16 cellular contexts compared by ENCODE assay signal in the genomic region with DNA sequence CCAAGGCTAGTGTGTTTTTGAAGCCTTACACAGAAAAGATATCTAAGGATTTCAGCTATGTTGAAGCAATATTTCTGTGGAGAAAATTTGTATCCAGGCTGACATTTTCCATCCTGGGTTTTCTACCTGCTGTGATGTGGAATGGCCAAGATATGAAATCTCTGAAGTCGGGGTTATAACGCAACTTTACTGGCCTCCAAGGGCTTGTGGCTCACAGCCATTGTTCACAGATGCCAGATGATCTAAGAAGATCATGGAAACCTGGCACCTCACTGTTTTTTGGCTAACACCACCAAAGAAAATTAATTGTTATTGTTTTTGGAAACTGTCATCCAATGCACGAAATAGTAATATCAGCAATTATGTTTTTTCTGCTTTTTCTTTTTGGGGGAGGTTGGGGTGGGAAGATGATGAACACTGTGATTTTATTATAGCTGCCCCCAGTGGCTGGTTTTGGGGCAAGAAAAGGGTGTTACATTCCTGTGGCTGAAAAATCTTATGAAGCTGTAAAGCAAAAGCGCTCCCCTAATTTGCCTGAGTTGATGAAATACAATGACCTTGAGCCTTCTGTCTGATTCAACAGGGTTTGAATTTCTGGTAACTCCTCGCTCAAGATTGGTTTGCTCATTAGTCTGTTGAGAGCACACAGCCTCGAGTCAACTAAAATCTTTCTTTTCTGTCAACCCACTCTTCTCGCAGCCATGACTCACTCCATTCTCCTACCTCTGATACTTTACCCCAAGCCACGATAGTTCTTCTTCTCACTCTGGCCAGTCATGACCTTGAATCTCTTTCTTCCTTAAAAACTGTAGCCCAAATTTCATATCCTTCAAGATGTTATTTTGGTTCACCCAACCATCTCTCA.
DNase-seq lines count a peak whose midpoint lies in the region; ATAC-seq and TF ChIP-seq lines count a peak whose summit lies in the region.
"Had no signal": no experiment of that assay in that cellular context is flagged by ENCODE, and none has a peak within 500 bp of the region (broad histone marks: within the 10 kb centered on the region; RNA-seq: fewer than 3 reads in every experiment).

No MANE protein-coding gene starts in this region.

- H3K36me3 Mint-ChIP-seq in nephron (ENCODE audit: low read depth) = no peaks in the 10 kb centered on the region
- H3K36me3 Mint-ChIP-seq in neural progenitor cell = no peaks in the 10 kb centered on the region
- H3K36me3 Mint-ChIP-seq: CD8-positive, alpha-beta T cell had no signal

- no peaks in the 10 kb centered on the region for H3K27me3 ChIP-seq in aorta (ENCODE audit: control insufficient read depth in 1 of 2, insufficient read depth in 2 of 2, low read length in 1 of 2)
- H3K27me3 ChIP-seq in neural progenitor cell = no peaks in the 10 kb centered on the region

- H3K27ac Mint-ChIP-seq in nephron (peak overlapping the region in 2 of 3 experiments; percentile 47 to 60), neural progenitor cell (no peak overlapping the region)
- H3K27ac Mint-ChIP-seq: CD8-positive, alpha-beta T cell; H9 had no signal

- no peaks in the 10 kb centered on the region for H4K20me1 ChIP-seq in neural progenitor cell (ENCODE audit: low read depth)

- WGBS in aorta, 2 donors = 65 to 72% methylated on average over 8 of the region's 8 CpGs

- H3K79me2 ChIP-seq in neural progenitor cell (ENCODE audit: low read depth) = no peaks in the 10 kb centered on the region

- no peak overlapping the region for H3K4me3 Mint-ChIP-seq in nephron
- H3K4me3 Mint-ChIP-seq in neural progenitor cell = no peak overlapping the region
- H3K4me3 Mint-ChIP-seq: CD8-positive, alpha-beta T cell; H9 had no signal

- H3K9me3 Mint-ChIP-seq in nephron (no peaks in the 10 kb centered on the region), neural progenitor cell (peaks cover 2% of the 10 kb centered on the region)
- H3K9me3 Mint-ChIP-seq: H9 had no signal

- DNase-seq in AG10803 (ENCODE audit: low read depth) (peak; percentile 15), astrocyte of the cerebellum (ENCODE audit: low read depth) (peak; percentile 55), aorta (no peak), neural progenitor cell (ENCODE audit: low spot score) (no peak)
- DNase-seq: ACHN; AML-193; Calu3; CD8-positive, alpha-beta T cell; DMS79 treated with DMSO at 0.1 percent for 48 hours; GF-D8; H9; IMR-90 had no signal

- H3F3A ChIP-seq in neural progenitor cell (ENCODE audit: low read depth) = no peaks in the 10 kb centered on the region

- H3K9me3 ChIP-seq in aorta (ENCODE audit: control insufficient read depth, low read length) (no peaks in the 10 kb centered on the region), neural progenitor cell (ENCODE audit: low read depth) (no peaks in the 10 kb centered on the region)

- intact Hi-C loops in aorta (cut with DNase I) = no loop called here

- TF ChIP-seq CTCF in AG10803 (conservative IDR thresholded peaks at IDR 0.05; ENCODE audit: low read length) (no peak), astrocyte of the cerebellum (IDR thresholded peaks at IDR 0.05; ENCODE audit: low read depth, low read length, missing control alignments) (no peak), nephron (IDR thresholded peaks at IDR 0.05; ENCODE audit: unreplicated experiment in 3 of 3) (no peak), neural progenitor cell (IDR thresholded peaks at IDR 0.05) (no peak)

- H3K4me1 ChIP-seq in aorta (ENCODE audit: control insufficient read depth in 1 of 2, insufficient read depth in 2 of 2, low read length in 2 of 2) = no peaks in the 10 kb centered on the region
- H3K4me1 ChIP-seq in neural progenitor cell = peaks cover 1% of the 10 kb centered on the region

- H3K9ac ChIP-seq in neural progenitor cell = no peak overlapping the region

- in situ Hi-C loops in astrocyte of the cerebellum (cut with HindIII; ENCODE audit: low sequenced_read_pairs) = no loop called here

- H3K27me3 Mint-ChIP-seq in nephron (ENCODE audit: low read depth) = no peaks in the 10 kb centered on the region
- no peaks in the 10 kb centered on the region for H3K27me3 Mint-ChIP-seq in neural progenitor cell (ENCODE audit: insufficient read depth, low read depth)

- ATAC-seq in aorta (ENCODE audit: low FRiP score) = peak; percentile 54
- ATAC-seq in GM21367 (IDR thresholded peaks at IDR 0.05; ENCODE audit: unreplicated experiment) = no peak
- ATAC-seq in HG02938 (IDR thresholded peaks at IDR 0.05; ENCODE audit: unreplicated experiment) = no peak
- ATAC-seq: CD8-positive, alpha-beta T cell; K562 had no signal

- H3K4me1 Mint-ChIP-seq in nephron = peaks cover 31% of the 10 kb centered on the region
- peaks cover 9% of the 10 kb centered on the region for H3K4me1 Mint-ChIP-seq in neural progenitor cell

- H3K36me3 ChIP-seq in aorta (ENCODE audit: control insufficient read depth in 1 of 2, insufficient read depth in 2 of 2, low read length in 1 of 2) (no peaks in the 10 kb centered on the region), neural progenitor cell (no peaks in the 10 kb centered on the region)

- no peak overlapping the region for H2AFZ ChIP-seq in neural progenitor cell (replicated peaks)

- H3K4me3 ChIP-seq in AG10803 (ENCODE audit: low read length) (no peak overlapping the region), astrocyte of the cerebellum (ENCODE audit: low read depth, low read length) (no peak overlapping the region), aorta (ENCODE audit: low read length in 2 of 2) (no peak overlapping the region), neural progenitor cell (no peak overlapping the region)
- H3K4me3 ChIP-seq: K562 had no signal

- H3K4me2 ChIP-seq in neural progenitor cell = no peak overlapping the region

- H3K27ac ChIP-seq in aorta (ENCODE audit: low read depth in 1 of 2, low read length in 2 of 2) (no peak overlapping the region), neural progenitor cell (no peak overlapping the region)

Comparison
In these comparisons a context has a peak if more than half of its experiments do, and no peak if none do; other contexts are left out.
1. DNase-seq: peak in AG10803 (single experiment) and astrocyte of the cerebellum (single experiment); none in aorta (0 of 2) and neural progenitor cell (single experiment).